ENCODE assay signal across 1 cellular context in the genomic region with DNA sequence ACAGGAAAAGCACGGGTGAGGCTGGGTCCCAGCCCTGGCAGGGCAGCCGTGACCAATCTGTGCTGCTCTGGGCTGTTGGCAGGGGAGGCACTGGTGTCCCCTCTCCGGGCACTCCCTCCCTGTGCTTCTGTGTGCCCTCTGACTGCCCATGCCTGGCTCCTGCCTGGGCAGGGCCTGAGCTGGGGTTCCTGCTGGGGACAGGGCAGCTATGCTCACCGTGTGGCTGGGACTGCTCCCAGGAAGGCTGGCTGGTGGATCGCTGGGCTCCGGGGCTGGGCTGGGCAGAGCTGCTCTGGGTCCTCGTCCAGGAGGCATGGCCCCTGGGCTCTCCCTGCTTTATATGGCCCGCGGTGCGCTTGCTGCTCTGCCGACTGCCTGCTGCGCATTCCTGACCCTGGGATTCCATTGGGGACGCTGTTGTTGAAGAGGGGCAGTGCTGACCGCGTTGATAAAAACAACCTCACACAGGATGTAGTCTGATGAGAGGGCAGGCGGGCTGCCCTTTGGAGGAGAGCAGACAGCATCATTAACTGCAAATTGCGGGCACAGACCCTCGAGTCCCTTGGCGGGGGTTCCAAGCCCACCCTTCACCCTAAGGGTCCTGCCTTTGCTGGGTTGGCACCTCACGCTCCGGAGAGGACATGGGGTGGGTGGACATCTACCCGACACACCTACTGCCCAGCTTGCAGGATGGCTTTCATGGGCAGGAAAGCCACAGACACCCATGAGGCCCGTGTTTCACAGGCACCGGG.
TF ChIP-seq lines count a peak whose summit lies in the region.

No MANE protein-coding gene starts in this region.

TF ChIP-seq in WTC11, 78 proteins besides CTCF, POLR2A, EP300 and RAD21 (continued from another document):
- TF ChIP-seq, protein P1, sequence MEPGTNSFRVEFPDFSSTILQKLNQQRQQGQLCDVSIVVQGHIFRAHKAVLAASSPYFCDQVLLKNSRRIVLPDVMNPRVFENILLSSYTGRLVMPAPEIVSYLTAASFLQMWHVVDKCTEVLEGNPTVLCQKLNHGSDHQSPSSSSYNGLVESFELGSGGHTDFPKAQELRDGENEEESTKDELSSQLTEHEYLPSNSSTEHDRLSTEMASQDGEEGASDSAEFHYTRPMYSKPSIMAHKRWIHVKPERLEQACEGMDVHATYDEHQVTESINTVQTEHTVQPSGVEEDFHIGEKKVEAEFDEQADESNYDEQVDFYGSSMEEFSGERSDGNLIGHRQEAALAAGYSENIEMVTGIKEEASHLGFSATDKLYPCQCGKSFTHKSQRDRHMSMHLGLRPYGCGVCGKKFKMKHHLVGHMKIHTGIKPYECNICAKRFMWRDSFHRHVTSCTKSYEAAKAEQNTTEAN (CRISPR knock-in tag; IDR thresholded peaks at IDR 0.05), result no peak
